In the genomic region with DNA sequence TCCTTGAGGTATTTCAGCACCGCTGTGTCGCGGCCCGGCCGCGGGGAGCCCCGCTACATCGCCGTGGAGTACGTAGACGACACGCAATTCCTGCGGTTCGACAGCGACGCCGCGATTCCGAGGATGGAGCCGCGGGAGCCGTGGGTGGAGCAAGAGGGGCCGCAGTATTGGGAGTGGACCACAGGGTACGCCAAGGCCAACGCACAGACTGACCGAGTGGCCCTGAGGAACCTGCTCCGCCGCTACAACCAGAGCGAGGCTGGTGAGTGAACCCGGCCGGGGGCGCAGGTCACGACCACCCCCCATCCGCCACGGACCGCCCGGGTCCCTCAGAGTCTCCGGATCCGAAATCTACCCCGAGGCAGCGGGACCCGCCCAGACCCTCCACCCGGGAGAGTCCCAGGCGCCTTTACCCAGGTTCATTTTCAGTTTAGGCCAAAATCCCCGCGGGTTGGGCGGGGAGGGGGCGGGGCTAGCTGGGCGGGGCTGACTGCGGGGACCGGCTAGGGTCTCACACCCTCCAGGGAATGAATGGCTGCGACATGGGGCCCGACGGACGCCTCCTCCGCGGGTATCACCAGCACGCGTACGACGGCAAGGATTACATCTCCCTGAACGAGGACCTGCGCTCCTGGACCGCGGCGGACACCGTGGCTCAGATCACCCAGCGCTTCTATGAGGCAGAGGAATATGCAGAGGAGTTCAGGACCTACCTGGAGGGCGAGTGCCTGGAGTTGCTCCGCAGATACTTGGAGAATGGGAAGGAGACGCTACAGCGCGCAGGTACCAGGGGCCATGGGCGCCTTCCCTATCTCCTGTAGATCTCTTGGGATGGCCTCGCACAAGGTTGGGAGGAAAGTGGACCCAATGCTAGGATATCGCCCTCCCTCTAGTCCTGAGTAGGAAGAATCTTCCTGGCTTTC, we compare ENCODE assay signal across 8 cellular contexts.
A peak's percentile ranks its signal among the peaks of the same experiment; 100 is the strongest.
DNase-seq lines count a peak whose midpoint lies in the region; ATAC-seq and TF ChIP-seq lines count a peak whose summit lies in the region.

No MANE protein-coding gene starts in this region.

- no peak for TF ChIP-seq CTCF in GM10266 (IDR thresholded peaks at IDR 0.05; ENCODE audit: control insufficient read depth, insufficient read depth, low read depth, missing control alignments)

- peaks cover 34% of the 10 kb centered on the region for H3K36me3 Mint-ChIP-seq in memory B cell

- no peaks in the 10 kb centered on the region for H3K9me3 Mint-ChIP-seq in memory B cell

- ATAC-seq in HG02870 (IDR thresholded peaks at IDR 0.05; ENCODE audit: unreplicated experiment) (peak; percentile 41), memory B cell (ENCODE audit: low read depth) (peak; percentile 49)

- peaks cover 50% of the 10 kb centered on the region for H3K4me1 Mint-ChIP-seq in memory B cell

- DNase-seq in GM10266 (ENCODE audit: extremely low spot score) (peak; percentile 76), memory B cell (ENCODE audit: low spot score in 2 of 2) (peak; percentile 60 to 73), OCI-M2 (lab: John Stamatoyannopoulos, UW; ENCODE audit: unreplicated experiment) (no peak), NCI-H2107 treated with DMSO at 0.1 percent for 48 hours (lab: John Stamatoyannopoulos, UW; ENCODE audit: unreplicated experiment) (no peak)
- DNase-seq in activated CD4-positive, alpha-beta T cell treated with anti-CD3 and anti-CD28 coated beads for 24 hours (ENCODE audit: low read depth in 2 of 2), result peak; percentile 73 to 74
- peak; percentile 63 to 65 for DNase-seq in stimulated activated CD8-positive, alpha-beta memory T cell treated with anti-CD3 and anti-CD28 coated beads, Interleukin-2, amount 100 ng/mL, for 1 hour (ENCODE audit: low read depth in 2 of 2)

- H3K27ac Mint-ChIP-seq in memory B cell, result peak overlapping the region; percentile 94

- no peaks in the 10 kb centered on the region for H3K27me3 Mint-ChIP-seq in memory B cell

- H3K4me3 Mint-ChIP-seq in memory B cell, result peak overlapping the region; percentile 99

- peak overlapping the region; percentile 14 for H3K27ac ChIP-seq in cingulate gyrus (ENCODE audit: low read depth, low read length)

Comparison
In these comparisons a context has a peak if more than half of its experiments do, and no peak if none do; other contexts are left out.
1. DNase-seq: peak in GM10266 (single experiment), activated CD4-positive, alpha-beta T cell treated with anti-CD3 and anti-CD28 coated beads for 24 hours (2 of 2), memory B cell (2 of 2) and stimulated activated CD8-positive, alpha-beta memory T cell treated with anti-CD3 and anti-CD28 coated beads, Interleukin-2, amount 100 ng/mL, for 1 hour (2 of 2); none in OCI-M2 (single experiment) and NCI-H2107 treated with DMSO at 0.1 percent for 48 hours (single experiment).